Comparison of ENCODE assay signal across 34 cellular contexts in genomic region chr2:44848026-44848425, GRCh38.
"Had no signal": no experiment of that assay in that cellular context is flagged by ENCODE, and none has a peak within 500 bp of the region (broad histone marks: within the 10 kb centered on the region; RNA-seq: fewer than 3 reads in every experiment).

No MANE protein-coding gene starts in this region.

- ATAC-seq: activated CD8-positive, alpha-beta T cell treated with anti-CD3 and anti-CD28 coated beads for 36 hours; activated naive CD4-positive, alpha-beta T cell treated with anti-CD3 and anti-CD28 coated beads, Interleukin-2, amount 50 U/mL, for 72 hours; activated T-cell treated with anti-CD3 and anti-CD28 coated beads, Interleukin-2, amount 50 U/mL, for 4 hours; activated T-cell treated with anti-CD3 and anti-CD28 coated beads, Interleukin-2, amount 50 U/mL, for 72 hours; activated T-helper 17 cell treated with anti-CD3 and anti-CD28 coated beads, Interleukin-2, amount 50 U/mL, for 72 hours; body of pancreas had no signal

- H3K27me3 ChIP-seq: body of pancreas, brain microvascular endothelial cell had no signal

- H3K9me3 ChIP-seq: adrenal gland, body of pancreas, breast epithelium had no signal

- DNase-seq: activated B cell treated with CpG ODN at 0.5 μM for 24 hours; activated CD4-positive, alpha-beta memory T cell treated with anti-CD3 and anti-CD28 coated beads for 36 hours; activated CD4-positive, alpha-beta T cell treated with anti-CD3 and anti-CD28 coated beads for 48 hours; activated CD4-positive, CD25-positive, alpha-beta regulatory T cell treated with anti-CD3 and anti-CD28 coated beads, Interleukin-2, amount 50 U/mL, for 72 hours; activated CD8-positive, alpha-beta memory T cell treated with anti-CD3 and anti-CD28 coated beads, Interleukin-2, amount 50 U/mL, for 4 hours; activated CD8-positive, alpha-beta T cell treated with anti-CD3 and anti-CD28 coated beads for 36 hours; activated effector memory CD4-positive, alpha-beta T cell treated with anti-CD3 and anti-CD28 coated beads, Interleukin-2, amount 50 U/mL, for 16 hours; activated gamma-delta T cell treated with Interleukin-2 at 50 U/mL for 16 hours; activated naive CD4-positive, alpha-beta T cell; activated naive CD4-positive, alpha-beta T cell treated with anti-CD3 and anti-CD28 coated beads for 36 hours; activated naive CD4-positive, alpha-beta T cell treated with anti-CD3 and anti-CD28 coated beads, Interleukin-2, amount 50 U/mL, for 16 hours; activated naive CD8-positive, alpha-beta T cell treated with anti-CD3 and anti-CD28 coated beads for 36 hours; activated T-cell treated with anti-CD3 and anti-CD28 coated beads for 4 hours; activated T-cell treated with anti-CD3 and anti-CD28 coated beads, Interleukin-2, amount 50 U/mL, for 1 hour; activated T-cell treated with anti-CD3 and anti-CD28 coated beads, Interleukin-2, amount 50 U/mL, for 4 hours; activated T-cell treated with anti-CD3 and anti-CD28 coated beads, Interleukin-2, amount 50 U/mL, for 72 hours; adrenal gland; amniotic stem cell; aorta; body of pancreas; brain microvascular endothelial cell; central memory CD4-positive, alpha-beta T cell; T-helper 1 cell; T-helper 2 cell; T-helper 9 cell had no signal

- FAIRE-seq: astrocyte, TTC549 had no signal

- H3K36me3 Mint-ChIP-seq: activated CD4-positive, alpha-beta memory T cell treated with anti-CD3 and anti-CD28 coated beads for 36 hours; activated naive CD4-positive, alpha-beta T cell treated with anti-CD3 and anti-CD28 coated beads, Interleukin-2, amount 50 U/mL, for 72 hours; activated naive CD8-positive, alpha-beta T cell treated with anti-CD3 and anti-CD28 coated beads for 36 hours had no signal

- H3K4me1 ChIP-seq: adrenal gland, body of pancreas, breast epithelium had no signal

- H3K4me3 Mint-ChIP-seq: activated B cell treated with CpG ODN at 0.5 μM for 24 hours; activated CD4-positive, alpha-beta memory T cell treated with anti-CD3 and anti-CD28 coated beads for 36 hours; activated CD8-positive, alpha-beta T cell treated with anti-CD3 and anti-CD28 coated beads for 36 hours; activated naive CD4-positive, alpha-beta T cell treated with anti-CD3 and anti-CD28 coated beads for 36 hours; activated naive CD8-positive, alpha-beta T cell treated with anti-CD3 and anti-CD28 coated beads for 36 hours; activated T-cell treated with anti-CD3 and anti-CD28 coated beads, Interleukin-2, amount 50 U/mL, for 4 hours; activated T-cell treated with anti-CD3 and anti-CD28 coated beads, Interleukin-2, amount 50 U/mL, for 72 hours; activated T-helper 1 cell treated with anti-CD3 and anti-CD28 coated beads, Interleukin-12 subunit alpha, Interleukin-12 subunit beta, Interleukin-2, Interleukin-4 antibody, amounts not matched to agents 30 ng/mL and 10 ng/mL and 1 ng/mL, durations not matched to agents 14 hours and 24 hours and 36 hours; activated T-helper 17 cell treated with anti-CD3 and anti-CD28 coated beads, Interleukin-2, amount 50 U/mL, for 72 hours; T-helper 1 cell treated with Interleukin-12 subunit alpha and Interleukin-12 subunit beta and Interleukin-4 antibody, amounts not matched to agents 30 μg/mL and 1 μg/mL, for 36 hours; T-helper 2 cell treated with Interferon-gamma antibody and Interleukin-4, amounts not matched to agents 5 μg/mL and 100 μg/mL, for 36 hours had no signal

- H3K4me1 Mint-ChIP-seq: activated B cell treated with CpG ODN at 0.5 μM for 24 hours had no signal

- H3K27ac ChIP-seq: adrenal gland, body of pancreas, brain microvascular endothelial cell, breast epithelium, VCaP had no signal

- H3K27ac Mint-ChIP-seq: activated B cell treated with CpG ODN at 0.5 μM for 24 hours; activated CD4-positive, alpha-beta memory T cell treated with anti-CD3 and anti-CD28 coated beads for 36 hours; activated CD8-positive, alpha-beta T cell treated with anti-CD3 and anti-CD28 coated beads for 36 hours; activated naive CD4-positive, alpha-beta T cell treated with anti-CD3 and anti-CD28 coated beads for 36 hours; activated naive CD4-positive, alpha-beta T cell treated with anti-CD3 and anti-CD28 coated beads, Interleukin-2, amount 50 U/mL, for 72 hours; activated naive CD8-positive, alpha-beta T cell treated with anti-CD3 and anti-CD28 coated beads for 36 hours; activated T-cell treated with anti-CD3 and anti-CD28 coated beads, Interleukin-2, amount 50 U/mL, for 72 hours; activated T-helper 1 cell treated with anti-CD3 and anti-CD28 coated beads, Interleukin-12 subunit alpha, Interleukin-12 subunit beta, Interleukin-2, Interleukin-4 antibody, amounts not matched to agents 30 ng/mL and 10 ng/mL and 1 ng/mL, durations not matched to agents 14 hours and 24 hours and 36 hours; activated T-helper 17 cell treated with anti-CD3 and anti-CD28 coated beads, Interleukin-2, amount 50 U/mL, for 72 hours; T-helper 1 cell treated with Interleukin-12 subunit alpha and Interleukin-12 subunit beta and Interleukin-4 antibody, amounts not matched to agents 30 μg/mL and 1 μg/mL, for 36 hours; T-helper 2 cell treated with Interferon-gamma antibody and Interleukin-4, amounts not matched to agents 5 μg/mL and 100 μg/mL, for 36 hours had no signal

- H3K4me3 ChIP-seq: adrenal gland, body of pancreas, breast epithelium had no signal

- H3K36me3 ChIP-seq: adrenal gland, brain microvascular endothelial cell, breast epithelium had no signal

- H3K9me3 Mint-ChIP-seq: activated B cell treated with CpG ODN at 0.5 μM for 24 hours; activated CD4-positive, alpha-beta memory T cell treated with anti-CD3 and anti-CD28 coated beads for 36 hours; activated CD8-positive, alpha-beta T cell treated with anti-CD3 and anti-CD28 coated beads for 36 hours; activated naive CD4-positive, alpha-beta T cell treated with anti-CD3 and anti-CD28 coated beads for 36 hours; activated naive CD4-positive, alpha-beta T cell treated with anti-CD3 and anti-CD28 coated beads, Interleukin-2, amount 50 U/mL, for 72 hours; activated naive CD8-positive, alpha-beta T cell treated with anti-CD3 and anti-CD28 coated beads for 36 hours; activated T-cell treated with anti-CD3 and anti-CD28 coated beads, Interleukin-2, amount 50 U/mL, for 4 hours; activated T-helper 1 cell treated with anti-CD3 and anti-CD28 coated beads, Interleukin-12 subunit alpha, Interleukin-12 subunit beta, Interleukin-2, Interleukin-4 antibody, amounts not matched to agents 30 ng/mL and 10 ng/mL and 1 ng/mL, durations not matched to agents 14 hours and 24 hours and 36 hours; activated T-helper 17 cell treated with anti-CD3 and anti-CD28 coated beads, Interleukin-2, amount 50 U/mL, for 72 hours; T-helper 1 cell treated with Interleukin-12 subunit alpha and Interleukin-12 subunit beta and Interleukin-4 antibody, amounts not matched to agents 30 μg/mL and 1 μg/mL, for 36 hours had no signal
